In genomic region chr7:266851-267840, GRCh38 we compare ENCODE assay signal across 9 cellular contexts. TPM values are rescaled to one million over a fixed set of nuclear protein-coding genes. Genes with fewer than 3 reads are reported as not detected.
DNase-seq lines count a peak whose midpoint lies in the region; ATAC-seq and TF ChIP-seq lines count a peak whose summit lies in the region.
"Had no signal": no experiment of that assay in that cellular context is flagged by ENCODE, and none has a peak within 500 bp of the region (broad histone marks: within the 10 kb centered on the region; RNA-seq: fewer than 3 reads in every experiment).

No MANE protein-coding gene starts in this region.

- TF ChIP-seq CTCF in RWPE2 (IDR thresholded peaks at IDR 0.05; ENCODE audit: poor library complexity, severe bottlenecking) (peak; percentile 55), heart left ventricle (IDR thresholded peaks at IDR 0.05) (peak in 10 of 12 donors; percentile 6 to 52 (median 38)), gastrocnemius medialis (IDR thresholded peaks at IDR 0.05 in 4 of 5, conservative IDR thresholded peaks at IDR 0.05 in 1 of 5) (peak; percentile 14 to 71 (median 49))

- H3K27me3 ChIP-seq in RWPE2 (ENCODE audit: insufficient read depth, poor library complexity, severe bottlenecking) (no peaks in the 10 kb centered on the region), heart left ventricle (no peaks in the 10 kb centered on the region), gastrocnemius medialis (no peaks in the 10 kb centered on the region)

- peak in 2 of 3 experiments; percentile 53 to 68 for DNase-seq in NCI-H1417 (lab: John Stamatoyannopoulos, UW)
- DNase-seq in NCI-H1417 treated with DMSO at 0.1 percent for 48 hours (lab: John Stamatoyannopoulos, UW), result no peak
- DNase-seq in RWPE2 (ENCODE audit: low spot score), result peak; percentile 63
- peak in 3 of 5 donors; percentile 18 to 54 (median 33) for DNase-seq in heart left ventricle
- DNase-seq in gastrocnemius medialis, result no peak
- no peak for DNase-seq in NCI-H1105 (lab: John Stamatoyannopoulos, UW)
- DNase-seq in COR-L47 (lab: John Stamatoyannopoulos, UW), result no peak

- in situ Hi-C loops in gastrocnemius medialis (cut with MboI; ENCODE audit: low sequenced_read_pairs in 4 of 4), result no loop called here

- H3K4me3 ChIP-seq in RWPE2 (ENCODE audit: severe bottlenecking) (no peak overlapping the region), heart left ventricle (no peak overlapping the region), gastrocnemius medialis (no peak overlapping the region)

- intact Hi-C loops in heart left ventricle (cut with DNase I), result no loop called here
- intact Hi-C loops in gastrocnemius medialis (cut with DNase I; ENCODE audit: low total_unique reads), result no loop called here

- TF ChIP-seq POLR2A in heart left ventricle (IDR thresholded peaks at IDR 0.05), result no peak
- TF ChIP-seq POLR2A in gastrocnemius medialis (IDR thresholded peaks at IDR 0.05), result no peak

- ATAC-seq in RWPE2 (ENCODE audit: low read depth), result peak; percentile 21; the same call in 2 of the 3 replicates
- peak in 3 of 4 donors; percentile 25 to 33 (median 29) for ATAC-seq in heart left ventricle
- ATAC-seq in gastrocnemius medialis, result peak in 1 of 2 donors; percentile 26
- ATAC-seq in GM19455 (IDR thresholded peaks at IDR 0.05; ENCODE audit: unreplicated experiment), result no peak

- H3K4me1 ChIP-seq in RWPE2 (ENCODE audit: insufficient read depth, poor library complexity, severe bottlenecking) (peaks cover 6% of the 10 kb centered on the region), heart left ventricle (no peaks in the 10 kb centered on the region), gastrocnemius medialis (no peaks in the 10 kb centered on the region)

- 76 to 81% (median 81%) methylated on average over 26 to 45 of the region's 45 CpGs for WGBS in heart left ventricle, 4 donors

- H3K27ac ChIP-seq in RWPE2 (ENCODE audit: poor library complexity, severe bottlenecking), result no peak overlapping the region
- H3K27ac ChIP-seq in heart left ventricle, result no peak overlapping the region
- H3K27ac ChIP-seq in gastrocnemius medialis, result no peak overlapping the region

- H3K36me3 ChIP-seq in RWPE2 (ENCODE audit: low read depth) (no peaks in the 10 kb centered on the region), heart left ventricle (no peaks in the 10 kb centered on the region), gastrocnemius medialis (no peaks in the 10 kb centered on the region)

- peaks cover 4% of the 10 kb centered on the region for H3K9me3 ChIP-seq in RWPE2 (ENCODE audit: severe bottlenecking)
- H3K9me3 ChIP-seq in heart left ventricle, result peaks cover 0 to 5% (median 0%) of the 10 kb centered on the region in 12 donors
- H3K9me3 ChIP-seq in gastrocnemius medialis, result no peaks in the 10 kb centered on the region

RNA-seq across cellular contexts. Expression of gene FOXL3, which starts 22.8 kb away (rescaled TPM):
- total RNA-seq in heart left ventricle, result not detected
- not detected for polyA plus RNA-seq in heart left ventricle
- not detected for total RNA-seq in gastrocnemius medialis
- total RNA-seq: cerebellum had no signal

Comparison
In these comparisons a context has a peak if more than half of its experiments do, and no peak if none do; other contexts are left out.
1. DNase-seq: peak in NCI-H1417 (2 of 3), RWPE2 (single experiment) and heart left ventricle (3 of 5); none in NCI-H1417 treated with DMSO at 0.1 percent for 48 hours (single experiment), gastrocnemius medialis (0 of 2), NCI-H1105 (single experiment) and COR-L47 (single experiment).
2. Peak in every context shown above with its lines, with median percentiles within 50 percentile points of each other: CTCF ChIP-seq.